Comparison of ENCODE assay signal across 8 cellular contexts in the genomic region with DNA sequence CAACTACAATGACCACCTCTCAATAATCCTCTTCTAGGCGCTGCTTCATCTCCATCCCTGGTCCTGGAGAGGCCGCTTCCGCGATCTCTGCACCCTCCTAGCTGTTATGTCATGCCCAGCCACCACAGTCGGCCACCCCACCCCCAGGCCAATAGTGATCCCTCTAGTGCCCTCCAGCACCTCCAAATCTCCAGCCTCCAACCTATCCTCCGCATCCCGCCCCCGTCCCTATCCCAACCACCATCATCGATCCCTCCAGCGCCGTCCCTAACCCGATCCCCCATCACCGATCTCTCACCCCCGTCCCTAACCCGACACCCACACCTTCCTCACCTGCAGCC. TPM values are rescaled to one million over a fixed set of nuclear protein-coding genes. Genes with fewer than 3 reads are reported as not detected.
DNase-seq lines count a peak whose midpoint lies in the region; ATAC-seq and TF ChIP-seq lines count a peak whose summit lies in the region.

No MANE protein-coding gene starts in this region.

- peak; percentile 16 for ATAC-seq in HG02981 (IDR thresholded peaks at IDR 0.05; ENCODE audit: unreplicated experiment)
- ATAC-seq in WTC11 = peak; percentile 19

- H3K27ac Mint-ChIP-seq in WTC11 = no peak overlapping the region

- CTCF ChIA-PET in WTC11 (lab: Charles Lee) = interaction anchor here (0.6 to 2.3 kb wide), 7 partner anchors 17 to 152 kb away, joined by 3 to 15 read pairs (median 5); partner anchors contain the start of gene UBE2A

- peaks cover 19% of the 10 kb centered on the region for H3K4me1 Mint-ChIP-seq in WTC11

- no peaks in the 10 kb centered on the region for H3K36me3 Mint-ChIP-seq in WTC11

- no peak for DNase-seq in WTC11 (ENCODE audit: low spot score)
- DNase-seq in fibroblast of villous mesenchyme (ENCODE audit: low read depth) = no peak
- DNase-seq in occipital lobe (lab: John Stamatoyannopoulos, UW) = peak; percentile 3
- DNase-seq in NCI-H2196 (lab: John Stamatoyannopoulos, UW; ENCODE audit: unreplicated experiment) = no peak
- DNase-seq in LoVo (ENCODE audit: low spot score) = no peak
- no peak for DNase-seq in pons (ENCODE audit: low spot score)

- POLR2A ChIA-PET in WTC11 (lab: Charles Lee) = interaction anchor here (0.5 to 0.9 kb wide), 3 partner anchors 136 to 629 kb away, joined by 3 to 8 read pairs (median 4); partner anchors contain the start of gene RPL39

- 0 out of 2 replicates have a peak, but pooled peaks cover 5% of the 10 kb centered on the region for H3K4me1 ChIP-seq in ES-I3 (ENCODE audit: insufficient read depth, low read length)

- peak overlapping the region; percentile 81 for H3K4me3 ChIP-seq in fibroblast of villous mesenchyme (ENCODE audit: low read depth, low read length)

- H3K36me3 ChIP-seq in ES-I3 (ENCODE audit: insufficient read depth, low read length) = no peaks in the 10 kb centered on the region

- H3K9ac ChIP-seq in ES-I3 (ENCODE audit: low read depth, low read length) = peak overlapping the region; percentile 46; the same call in 1 of the 2 replicates

- no peaks in the 10 kb centered on the region for H3K9me3 ChIP-seq in ES-I3 (ENCODE audit: control insufficient read depth, insufficient read depth, low read length)

- no peak for TF ChIP-seq CTCF in WTC11 (IDR thresholded peaks at IDR 0.05)
- no peak for TF ChIP-seq CTCF in fibroblast of villous mesenchyme (IDR thresholded peaks at IDR 0.05; ENCODE audit: insufficient read depth, low read depth, low read length)

- peak overlapping the region; percentile 81 for H3K4me3 Mint-ChIP-seq in WTC11

- H3K9me3 Mint-ChIP-seq in WTC11 = no peaks in the 10 kb centered on the region

- peaks cover 35% of the 10 kb centered on the region for H3K27me3 Mint-ChIP-seq in WTC11 (ENCODE audit: low read depth)

TF ChIP-seq in WTC11, 78 proteins besides CTCF, POLR2A, EP300 and RAD21:
- TF ChIP-seq MXD4 (CRISPR knock-in tag; IDR thresholded peaks at IDR 0.05; ENCODE audit: borderline replicate concordance) (no peak), ZNF396 (CRISPR knock-in tag; IDR thresholded peaks at IDR 0.05; ENCODE audit: borderline replicate concordance) (no peak), ZNF138 (CRISPR knock-in tag; conservative IDR thresholded peaks at IDR 0.05) (no peak), CREM (CRISPR knock-in tag; IDR thresholded peaks at IDR 0.05) (no peak), HMGA2 (CRISPR knock-in tag; IDR thresholded peaks at IDR 0.05) (no peak), RELA (CRISPR knock-in tag; IDR thresholded peaks at IDR 0.05; ENCODE audit: borderline replicate concordance) (no peak)

RNA-seq across cellular contexts. Expression of gene NKRF, which starts 0.9 kb away (rescaled TPM):
- total RNA-seq in WTC11 (2021) (13.0 to 15.0 TPM (median 13.6 TPM) in 3 replicates), fibroblast of villous mesenchyme (5.2 and 6.9 TPM in 2 replicates), occipital lobe (14.0 TPM)

RNA-seq across cellular contexts. Expression of gene UBE2A, which starts 31.0 kb away (rescaled TPM):
- total RNA-seq in WTC11 (2021) (39.3 to 43.3 TPM (median 43.0 TPM) in 3 replicates), fibroblast of villous mesenchyme (35.1 and 41.9 TPM in 2 replicates), occipital lobe (28.1 TPM)

RNA-seq across cellular contexts. Expression of gene STEEP1, which starts 40.2 kb away (rescaled TPM):
- total RNA-seq in WTC11 (2021) (24.2 to 25.8 TPM (median 25.5 TPM) in 3 replicates), fibroblast of villous mesenchyme (26.8 and 32.5 TPM in 2 replicates), occipital lobe (28.1 TPM)
